ENCODE assay signal across 11 cellular contexts in the genomic region with DNA sequence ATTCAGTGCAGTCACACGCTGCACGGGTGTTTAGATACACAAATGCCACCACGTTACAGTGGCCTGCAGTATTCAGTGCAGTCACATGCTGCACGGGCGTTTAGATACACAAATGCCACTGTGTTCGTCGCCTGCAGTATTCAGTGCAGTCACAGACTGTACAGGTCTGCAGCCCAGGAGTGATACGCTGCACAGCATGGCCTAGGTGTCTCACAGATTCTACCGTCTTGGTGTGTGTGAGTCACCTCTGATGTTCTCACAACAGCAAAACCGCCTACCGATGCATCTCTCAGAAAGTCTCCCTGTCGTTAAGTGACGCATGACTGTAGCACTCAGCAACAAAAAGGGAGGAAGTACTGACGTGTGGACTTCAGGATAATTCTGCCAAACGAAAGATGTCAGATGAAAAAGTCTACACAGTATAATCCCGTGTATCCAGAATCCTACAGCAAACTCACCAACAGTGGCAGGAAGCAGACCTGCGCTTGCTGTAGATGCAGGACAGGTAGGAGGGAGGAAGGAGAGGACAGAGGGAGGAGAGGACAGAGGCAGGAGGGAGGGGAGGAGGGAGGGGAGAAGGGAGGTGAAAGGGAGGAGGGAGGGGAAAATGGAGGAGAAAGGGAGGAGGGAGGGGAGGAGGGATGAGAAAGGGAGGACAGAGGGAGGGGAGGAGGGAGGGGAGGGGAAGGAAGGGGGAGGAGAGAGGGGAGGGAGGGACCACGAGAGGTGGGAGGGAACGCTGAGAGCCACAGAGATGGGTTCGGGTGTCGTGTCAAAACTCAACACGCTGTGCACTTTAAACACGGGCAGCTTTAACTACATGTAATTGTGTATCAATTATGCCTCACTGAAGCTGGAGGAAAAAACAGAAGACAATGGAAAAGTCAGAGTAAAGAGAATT. TPM values are rescaled to one million over a fixed set of nuclear protein-coding genes. Genes with fewer than 3 reads are reported as not detected.
DNase-seq lines count a peak whose midpoint lies in the region; TF ChIP-seq lines count a peak whose summit lies in the region.
"Had no signal": no experiment of that assay in that cellular context is flagged by ENCODE, and none has a peak within 500 bp of the region (broad histone marks: within the 10 kb centered on the region; RNA-seq: fewer than 3 reads in every experiment).

No MANE protein-coding gene starts in this region.

- no peak for TF ChIP-seq CTCF in progenitor cell of endocrine pancreas (IDR thresholded peaks at IDR 0.05; ENCODE audit: unreplicated experiment)

- H3K27me3 Mint-ChIP-seq in activated naive CD4-positive, alpha-beta T cell treated with anti-CD3 and anti-CD28 coated beads, Interleukin-2, amount 50 U/mL, for 24 hours, result no peaks in the 10 kb centered on the region
- peaks cover 39% of the 10 kb centered on the region for H3K27me3 Mint-ChIP-seq in progenitor cell of endocrine pancreas

- H3K4me1 Mint-ChIP-seq in activated naive CD4-positive, alpha-beta T cell treated with anti-CD3 and anti-CD28 coated beads, Interleukin-2, amount 50 U/mL, for 24 hours, result peaks cover 21% of the 10 kb centered on the region
- H3K4me1 Mint-ChIP-seq in progenitor cell of endocrine pancreas (ENCODE audit: low read depth), result peaks cover 4% of the 10 kb centered on the region
- H3K4me1 Mint-ChIP-seq: immature natural killer cell had no signal

- H3K9me3 Mint-ChIP-seq in activated naive CD4-positive, alpha-beta T cell treated with anti-CD3 and anti-CD28 coated beads, Interleukin-2, amount 50 U/mL, for 24 hours, result peaks cover 17% of the 10 kb centered on the region
- H3K9me3 Mint-ChIP-seq in progenitor cell of endocrine pancreas (ENCODE audit: low read depth), result peaks cover 12% of the 10 kb centered on the region

- H3K4me3 Mint-ChIP-seq in activated naive CD4-positive, alpha-beta T cell treated with anti-CD3 and anti-CD28 coated beads, Interleukin-2, amount 50 U/mL, for 24 hours, result peak overlapping the region; percentile 82
- H3K4me3 Mint-ChIP-seq in progenitor cell of endocrine pancreas (ENCODE audit: low read depth), result no peak overlapping the region
- H3K4me3 Mint-ChIP-seq: immature natural killer cell had no signal

- H3K36me3 Mint-ChIP-seq in activated naive CD4-positive, alpha-beta T cell treated with anti-CD3 and anti-CD28 coated beads, Interleukin-2, amount 50 U/mL, for 24 hours, result peaks cover 10% of the 10 kb centered on the region
- no peaks in the 10 kb centered on the region for H3K36me3 Mint-ChIP-seq in progenitor cell of endocrine pancreas (ENCODE audit: insufficient read depth)

- peak overlapping the region; percentile 94 for H3K27ac Mint-ChIP-seq in activated naive CD4-positive, alpha-beta T cell treated with anti-CD3 and anti-CD28 coated beads, Interleukin-2, amount 50 U/mL, for 24 hours
- peak overlapping the region; percentile 21 for H3K27ac Mint-ChIP-seq in progenitor cell of endocrine pancreas
- H3K27ac Mint-ChIP-seq: immature natural killer cell had no signal

- DNase-seq in DMS79 (lab: John Stamatoyannopoulos, UW), result peak; percentile 7
- DNase-seq in T-helper 1 cell, result peak in 3 of 5 donors; percentile 43 to 67 (median 44)
- DNase-seq in progenitor cell of endocrine pancreas (ENCODE audit: low spot score, unreplicated experiment), result no peak
- DNase-seq in NCI-H748 (lab: John Stamatoyannopoulos, UW; ENCODE audit: unreplicated experiment), result no peak
- DNase-seq in NCI-H2196 treated with DMSO at 0.1 percent for 48 hours (lab: John Stamatoyannopoulos, UW; ENCODE audit: unreplicated experiment), result no peak
- DNase-seq in ecto neural progenitor cell (ENCODE audit: low spot score), result no peak
- DNase-seq in NOMO-1 treated with dmso at 0.1 percent for 144 hours (lab: John Stamatoyannopoulos, UW; ENCODE audit: unreplicated experiment), result no peak
- DNase-seq: COR-L47, immature natural killer cell, NCI-H1436 had no signal

RNA-seq across cellular contexts. Expression of a gene that starts 36.3 kb away (rescaled TPM):
- 3.7 and 4.3 TPM in 2 replicates for total RNA-seq in progenitor cell of endocrine pancreas

Comparison
In these comparisons a context has a peak if more than half of its experiments do, and no peak if none do; other contexts are left out.
1. DNase-seq: peak in DMS79 (single experiment) and T-helper 1 cell (3 of 5); none in progenitor cell of endocrine pancreas (single experiment), NCI-H748 (single experiment), NCI-H2196 treated with DMSO at 0.1 percent for 48 hours (single experiment), ecto neural progenitor cell (single experiment) and NOMO-1 treated with dmso at 0.1 percent for 144 hours (single experiment).